Comparison of ENCODE assay signal across 1 cellular context in genomic region chr6:155123520-155123919, GRCh38.
TF ChIP-seq lines count a peak whose summit lies in the region.

No MANE protein-coding gene starts in this region.

TF ChIP-seq in GM23338, 12 proteins besides CTCF, POLR2A, EP300 and RAD21 (continued from another document):
- TF ChIP-seq, protein P1, sequence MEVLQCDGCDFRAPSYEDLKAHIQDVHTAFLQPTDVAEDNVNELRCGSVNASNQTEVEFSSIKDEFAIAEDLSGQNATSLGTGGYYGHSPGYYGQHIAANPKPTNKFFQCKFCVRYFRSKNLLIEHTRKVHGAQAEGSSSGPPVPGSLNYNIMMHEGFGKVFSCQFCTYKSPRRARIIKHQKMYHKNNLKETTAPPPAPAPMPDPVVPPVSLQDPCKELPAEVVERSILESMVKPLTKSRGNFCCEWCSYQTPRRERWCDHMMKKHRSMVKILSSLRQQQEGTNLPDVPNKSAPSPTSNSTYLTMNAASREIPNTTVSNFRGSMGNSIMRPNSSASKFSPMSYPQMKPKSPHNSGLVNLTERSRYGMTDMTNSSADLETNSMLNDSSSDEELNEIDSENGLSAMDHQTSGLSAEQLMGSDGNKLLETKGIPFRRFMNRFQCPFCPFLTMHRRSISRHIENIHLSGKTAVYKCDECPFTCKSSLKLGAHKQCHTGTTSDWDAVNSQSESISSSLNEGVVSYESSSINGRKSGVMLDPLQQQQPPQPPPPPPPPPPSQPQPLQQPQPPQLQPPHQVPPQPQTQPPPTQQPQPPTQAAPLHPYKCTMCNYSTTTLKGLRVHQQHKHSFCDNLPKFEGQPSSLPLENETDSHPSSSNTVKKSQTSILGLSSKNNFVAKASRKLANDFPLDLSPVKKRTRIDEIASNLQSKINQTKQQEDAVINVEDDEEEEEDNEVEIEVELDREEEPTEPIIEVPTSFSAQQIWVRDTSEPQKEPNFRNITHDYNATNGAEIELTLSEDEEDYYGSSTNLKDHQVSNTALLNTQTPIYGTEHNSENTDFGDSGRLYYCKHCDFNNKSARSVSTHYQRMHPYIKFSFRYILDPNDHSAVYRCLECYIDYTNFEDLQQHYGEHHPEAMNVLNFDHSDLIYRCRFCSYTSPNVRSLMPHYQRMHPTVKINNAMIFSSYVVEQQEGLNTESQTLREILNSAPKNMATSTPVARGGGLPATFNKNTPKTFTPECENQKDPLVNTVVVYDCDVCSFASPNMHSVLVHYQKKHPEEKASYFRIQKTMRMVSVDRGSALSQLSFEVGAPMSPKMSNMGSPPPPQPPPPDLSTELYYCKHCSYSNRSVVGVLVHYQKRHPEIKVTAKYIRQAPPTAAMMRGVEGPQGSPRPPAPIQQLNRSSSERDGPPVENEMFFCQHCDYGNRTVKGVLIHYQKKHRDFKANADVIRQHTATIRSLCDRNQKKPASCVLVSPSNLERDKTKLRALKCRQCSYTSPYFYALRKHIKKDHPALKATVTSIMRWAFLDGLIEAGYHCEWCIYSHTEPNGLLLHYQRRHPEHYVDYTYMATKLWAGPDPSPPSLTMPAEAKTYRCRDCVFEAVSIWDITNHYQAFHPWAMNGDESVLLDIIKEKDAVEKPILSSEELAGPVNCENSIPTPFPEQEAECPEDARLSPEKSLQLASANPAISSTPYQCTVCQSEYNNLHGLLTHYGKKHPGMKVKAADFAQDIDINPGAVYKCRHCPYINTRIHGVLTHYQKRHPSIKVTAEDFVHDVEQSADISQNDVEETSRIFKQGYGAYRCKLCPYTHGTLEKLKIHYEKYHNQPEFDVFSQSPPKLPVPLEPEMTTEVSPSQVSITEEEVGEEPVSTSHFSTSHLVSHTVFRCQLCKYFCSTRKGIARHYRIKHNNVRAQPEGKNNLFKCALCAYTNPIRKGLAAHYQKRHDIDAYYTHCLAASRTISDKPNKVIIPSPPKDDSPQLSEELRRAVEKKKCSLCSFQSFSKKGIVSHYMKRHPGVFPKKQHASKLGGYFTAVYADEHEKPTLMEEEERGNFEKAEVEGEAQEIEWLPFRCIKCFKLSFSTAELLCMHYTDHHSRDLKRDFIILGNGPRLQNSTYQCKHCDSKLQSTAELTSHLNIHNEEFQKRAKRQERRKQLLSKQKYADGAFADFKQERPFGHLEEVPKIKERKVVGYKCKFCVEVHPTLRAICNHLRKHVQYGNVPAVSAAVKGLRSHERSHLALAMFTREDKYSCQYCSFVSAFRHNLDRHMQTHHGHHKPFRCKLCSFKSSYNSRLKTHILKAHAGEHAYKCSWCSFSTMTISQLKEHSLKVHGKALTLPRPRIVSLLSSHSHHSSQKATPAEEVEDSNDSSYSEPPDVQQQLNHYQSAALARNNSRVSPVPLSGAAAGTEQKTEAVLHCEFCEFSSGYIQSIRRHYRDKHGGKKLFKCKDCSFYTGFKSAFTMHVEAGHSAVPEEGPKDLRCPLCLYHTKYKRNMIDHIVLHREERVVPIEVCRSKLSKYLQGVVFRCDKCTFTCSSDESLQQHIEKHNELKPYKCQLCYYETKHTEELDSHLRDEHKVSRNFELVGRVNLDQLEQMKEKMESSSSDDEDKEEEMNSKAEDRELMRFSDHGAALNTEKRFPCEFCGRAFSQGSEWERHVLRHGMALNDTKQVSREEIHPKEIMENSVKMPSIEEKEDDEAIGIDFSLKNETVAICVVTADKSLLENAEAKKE (CRISPR knock-in tag; IDR thresholded peaks at IDR 0.05), result no peak
- TF ChIP-seq, protein P2, sequence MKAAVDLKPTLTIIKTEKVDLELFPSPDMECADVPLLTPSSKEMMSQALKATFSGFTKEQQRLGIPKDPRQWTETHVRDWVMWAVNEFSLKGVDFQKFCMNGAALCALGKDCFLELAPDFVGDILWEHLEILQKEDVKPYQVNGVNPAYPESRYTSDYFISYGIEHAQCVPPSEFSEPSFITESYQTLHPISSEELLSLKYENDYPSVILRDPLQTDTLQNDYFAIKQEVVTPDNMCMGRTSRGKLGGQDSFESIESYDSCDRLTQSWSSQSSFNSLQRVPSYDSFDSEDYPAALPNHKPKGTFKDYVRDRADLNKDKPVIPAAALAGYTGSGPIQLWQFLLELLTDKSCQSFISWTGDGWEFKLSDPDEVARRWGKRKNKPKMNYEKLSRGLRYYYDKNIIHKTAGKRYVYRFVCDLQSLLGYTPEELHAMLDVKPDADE (IDR thresholded peaks at IDR 0.05), result no peak
